In genomic region chr17:38750044-38750311, GRCh38 we compare ENCODE assay signal across 1 cellular context.
TF ChIP-seq lines count a peak whose summit lies in the region.

No MANE protein-coding gene starts in this region.

TF ChIP-seq in HepG2, 621 proteins besides CTCF, POLR2A, EP300 and RAD21 (continued from another document):
- TF ChIP-seq GPBP1L1 (CRISPR knock-in tag; IDR thresholded peaks at IDR 0.05) = no peak
